ENCODE assay signal across 23 cellular contexts in the genomic region with DNA sequence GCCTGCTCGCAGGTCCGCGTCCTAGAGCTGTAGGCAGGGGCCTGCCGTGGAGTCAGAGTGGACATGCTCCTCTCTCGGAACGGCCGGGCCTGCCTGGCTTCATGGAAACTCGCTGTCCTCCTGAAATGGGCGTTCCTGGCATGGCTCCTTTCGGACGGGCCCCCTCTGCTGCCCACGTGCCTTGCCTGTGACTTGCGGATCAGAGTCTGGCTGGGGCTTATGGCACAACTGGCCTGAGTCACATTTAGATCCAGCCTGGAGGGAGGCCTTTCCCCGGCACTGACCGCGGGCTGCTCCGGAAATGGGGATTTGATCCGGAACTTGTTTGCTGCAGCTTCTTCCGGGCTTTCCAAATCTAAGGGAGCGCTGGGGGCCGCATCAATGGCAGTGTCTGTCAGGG.
"Had no signal": no experiment of that assay in that cellular context is flagged by ENCODE, and none has a peak within 500 bp of the region (broad histone marks: within the 10 kb centered on the region; RNA-seq: fewer than 3 reads in every experiment).

No MANE protein-coding gene starts in this region.

- FAIRE-seq: endometrium, frontal cortex, islet of Langerhans had no signal

- H3K9me3 ChIP-seq: colonic mucosa, heart left ventricle, psoas muscle, thoracic aorta, transverse colon, uterus had no signal

- H3K4me3 ChIP-seq: colonic mucosa, heart left ventricle, psoas muscle, right lobe of liver, thoracic aorta, transverse colon, uterus had no signal

- H3K27ac ChIP-seq: colonic mucosa, heart left ventricle, psoas muscle, right lobe of liver, thoracic aorta, transverse colon, uterus had no signal

- H3K27me3 ChIP-seq: colonic mucosa, heart left ventricle, right lobe of liver, transverse colon, uterus had no signal

- H3K4me1 Mint-ChIP-seq: naive B cell; nephron; stimulated activated memory B cell treated with anti-CD40 and anti-IgM and Interleukin-4, amounts not matched to agents 10 μg/mL and 1 μg/mL and 100 μg/mL, for 72 hours; stimulated activated naive CD8-positive, alpha-beta T cell treated with anti-CD3 and anti-CD28 coated beads, Interleukin-15, amount 100 ng/mL, for 72 hours had no signal

- H3K36me3 ChIP-seq: colonic mucosa, right lobe of liver, thoracic aorta, transverse colon, uterus had no signal

- H3K4me3 Mint-ChIP-seq: naive B cell; nephron; stimulated activated memory B cell treated with anti-CD40 and anti-IgM and Interleukin-4, amounts not matched to agents 10 μg/mL and 1 μg/mL and 100 μg/mL, for 72 hours; stimulated activated naive CD8-positive, alpha-beta T cell treated with anti-CD3 and anti-CD28 coated beads, Interleukin-15, amount 100 ng/mL, for 72 hours had no signal

- H3K27me3 Mint-ChIP-seq: stimulated activated naive CD8-positive, alpha-beta T cell treated with anti-CD3 and anti-CD28 coated beads, Interleukin-15, amount 100 ng/mL, for 72 hours had no signal

- H3K9me3 Mint-ChIP-seq: nephron; stimulated activated memory B cell treated with anti-CD40 and anti-IgM and Interleukin-4, amounts not matched to agents 10 μg/mL and 1 μg/mL and 100 μg/mL, for 72 hours; stimulated activated naive CD8-positive, alpha-beta T cell treated with anti-CD3 and anti-CD28 coated beads, Interleukin-15, amount 100 ng/mL, for 72 hours had no signal

- H3K27ac Mint-ChIP-seq: naive B cell; nephron; stimulated activated memory B cell treated with anti-CD40 and anti-IgM and Interleukin-4, amounts not matched to agents 10 μg/mL and 1 μg/mL and 100 μg/mL, for 72 hours; stimulated activated naive CD8-positive, alpha-beta T cell treated with anti-CD3 and anti-CD28 coated beads, Interleukin-15, amount 100 ng/mL, for 72 hours had no signal

- H3K4me1 ChIP-seq: colonic mucosa, psoas muscle, transverse colon, uterus had no signal

- DNase-seq: colonic mucosa; effector memory CD4-positive, alpha-beta T cell; heart left ventricle; hippocampal formation; mesenchymal stem cell; naive B cell; psoas muscle; retina; right lobe of liver; stimulated activated CD4-positive, alpha-beta T cell treated with anti-CD3 and anti-CD28 coated beads, Interleukin-15, amount 100 ng/mL, for 24 hours; stimulated activated CD4-positive, alpha-beta T cell treated with anti-CD3 and anti-CD28 coated beads, Interleukin-1b, Interleukin-23, amount 100 ng/mL, for 48 hours; stimulated activated CD4-positive, alpha-beta T cell treated with anti-CD3 and anti-CD28 coated beads, Interleukin-4, amount 100 ng/mL, for 24 hours; stimulated activated naive CD8-positive, alpha-beta T cell treated with anti-CD3 and anti-CD28 coated beads, Interleukin-15, amount 100 ng/mL, for 72 hours; transverse colon; uterus had no signal

- H3K36me3 Mint-ChIP-seq: naive B cell; stimulated activated memory B cell treated with anti-CD40 and anti-IgM and Interleukin-4, amounts not matched to agents 10 μg/mL and 1 μg/mL and 100 μg/mL, for 72 hours had no signal

- ATAC-seq: esophagus mucosa; heart left ventricle; left lobe of liver; psoas muscle; right lobe of liver; stimulated activated memory B cell treated with anti-CD40 and anti-IgM and Interleukin-4, amounts not matched to agents 10 μg/mL and 1 μg/mL and 100 μg/mL, for 72 hours; stimulated activated naive CD8-positive, alpha-beta T cell treated with anti-CD3 and anti-CD28 coated beads, Interleukin-15, amount 100 ng/mL, for 72 hours had no signal
